17 cellular contexts compared by ENCODE assay signal in the genomic region with DNA sequence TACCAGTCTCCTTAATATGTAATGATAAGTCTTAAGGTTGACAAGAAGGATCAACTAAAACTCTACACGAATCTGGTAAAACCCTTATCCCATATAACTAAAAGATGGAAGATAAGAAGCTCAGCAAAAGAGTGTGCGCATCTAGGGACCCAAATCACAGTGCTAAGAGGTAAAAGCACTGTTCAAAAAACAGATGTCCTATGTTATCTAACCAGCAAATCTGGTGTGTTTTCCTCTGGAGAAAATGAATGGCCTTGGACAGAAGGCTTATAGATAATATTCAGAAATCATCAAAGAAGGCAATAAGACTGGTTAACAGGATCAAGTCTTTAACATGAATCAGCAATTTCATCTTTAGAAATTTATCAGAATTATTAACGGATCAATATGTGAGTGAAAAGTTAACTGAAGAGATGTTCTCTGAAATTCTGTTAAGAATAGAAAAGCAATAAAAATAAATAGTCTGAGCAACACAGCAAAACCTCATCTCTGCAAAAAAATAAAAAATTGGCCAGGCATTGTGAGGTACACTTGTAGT. TPM values are rescaled to one million over a fixed set of nuclear protein-coding genes. Genes with fewer than 3 reads are reported as not detected.
DNase-seq lines count a peak whose midpoint lies in the region; ATAC-seq, FAIRE-seq and TF ChIP-seq lines count a peak whose summit lies in the region.
"Had no signal": no experiment of that assay in that cellular context is flagged by ENCODE, and none has a peak within 500 bp of the region (broad histone marks: within the 10 kb centered on the region; RNA-seq: fewer than 3 reads in every experiment).

No MANE protein-coding gene starts in this region.

- TF ChIP-seq CTCF in D721Med (IDR thresholded peaks at IDR 0.05; ENCODE audit: insufficient read depth, missing control alignments): no peak
- TF ChIP-seq CTCF in progenitor cell of endocrine pancreas (IDR thresholded peaks at IDR 0.05; ENCODE audit: unreplicated experiment): no peak
- TF ChIP-seq CTCF in mucosa of descending colon (IDR thresholded peaks at IDR 0.05): no peak

- no peaks in the 10 kb centered on the region for H3K27me3 Mint-ChIP-seq in progenitor cell of endocrine pancreas
- H3K27me3 Mint-ChIP-seq: CD4-positive, CD25-positive, alpha-beta regulatory T cell; CD8-positive, alpha-beta memory T cell had no signal

- H3K27ac Mint-ChIP-seq in progenitor cell of endocrine pancreas: peak overlapping the region; percentile 33

- intact Hi-C loops in mucosa of descending colon (cut with DNase I, micrococcal nuclease): loop anchor here in 1 of 2 donors (5.0 kb wide), 1 partner anchor 267 kb away; no protein-coding TSS in a partner anchor

- peaks cover 11% of the 10 kb centered on the region for H3K36me3 Mint-ChIP-seq in progenitor cell of endocrine pancreas (ENCODE audit: insufficient read depth)

- FAIRE-seq in D721Med (lab: Jason Lieb, UNC): peak; percentile 91
- FAIRE-seq: GM19239, H1 had no signal

- ATAC-seq in mucosa of descending colon: no peak

- no peaks in the 10 kb centered on the region for H3K9me3 ChIP-seq in mucosa of descending colon
- H3K9me3 ChIP-seq: BE2C had no signal

- H3K9me3 Mint-ChIP-seq in progenitor cell of endocrine pancreas (ENCODE audit: low read depth): no peaks in the 10 kb centered on the region
- H3K9me3 Mint-ChIP-seq: CD4-positive, CD25-positive, alpha-beta regulatory T cell; CD8-positive, alpha-beta memory T cell; H9 had no signal

- no peaks in the 10 kb centered on the region for H3K4me1 ChIP-seq in mucosa of descending colon (ENCODE audit: low read depth)

- H3K4me3 Mint-ChIP-seq in progenitor cell of endocrine pancreas (ENCODE audit: low read depth): no peak overlapping the region
- H3K4me3 Mint-ChIP-seq: CD4-positive, CD25-positive, alpha-beta regulatory T cell; CD8-positive, alpha-beta memory T cell; H9 had no signal

- DNase-seq in D721Med (ENCODE audit: insufficient read length, low spot score): no peak
- peak; percentile 81 for DNase-seq in SK-N-DZ (ENCODE audit: low spot score)
- DNase-seq in amniotic epithelial cell (ENCODE audit: low read depth): peak; percentile 61
- no peak for DNase-seq in progenitor cell of endocrine pancreas (ENCODE audit: low spot score, unreplicated experiment)
- no peak for DNase-seq in SKM-1 treated with dmso at 0.1 percent for 144 hours (lab: John Stamatoyannopoulos, UW; ENCODE audit: unreplicated experiment)
- no peak for DNase-seq in GM03348 (ENCODE audit: low spot score)
- DNase-seq in mucosa of descending colon: no peak
- DNase-seq: ACHN; BE2C; C1 segment of cervical spinal cord; CD4-positive, CD25-positive, alpha-beta regulatory T cell; CD8-positive, alpha-beta memory T cell; COR-L47; H9; KBM-7 had no signal

- no peak overlapping the region for H3K4me3 ChIP-seq in mucosa of descending colon

- no peaks in the 10 kb centered on the region for H3K36me3 ChIP-seq in mucosa of descending colon (ENCODE audit: low read depth)
- H3K36me3 ChIP-seq: BE2C had no signal

- H3K4me1 Mint-ChIP-seq in progenitor cell of endocrine pancreas (ENCODE audit: low read depth): peaks cover 3% of the 10 kb centered on the region

RNA-seq across cellular contexts. Expression of a gene that starts 47.1 kb away (rescaled TPM):
- 101 and 103 TPM in 2 replicates for polyA plus RNA-seq in SK-N-DZ (2014; cell fraction: cytosol; rRNA removed)
- 439 and 455 TPM in 2 replicates for polyA plus RNA-seq in SK-N-DZ (2014; cell fraction: nucleus; rRNA removed)
- total RNA-seq in progenitor cell of endocrine pancreas: 72.4 and 75.2 TPM in 2 replicates
- total RNA-seq in mucosa of descending colon: 10 to 100 TPM; 31.7 to 64.5 (median 38.7) TPM

Comparison
In these comparisons a context has a peak if more than half of its experiments do, and no peak if none do; other contexts are left out.
1. DNase-seq: peak in SK-N-DZ (single experiment) and amniotic epithelial cell (single experiment); none in D721Med (single experiment), progenitor cell of endocrine pancreas (single experiment), SKM-1 treated with dmso at 0.1 percent for 144 hours (single experiment), GM03348 (single experiment) and mucosa of descending colon (0 of 3).